ENCODE assay signal across 9 cellular contexts in the genomic region with DNA sequence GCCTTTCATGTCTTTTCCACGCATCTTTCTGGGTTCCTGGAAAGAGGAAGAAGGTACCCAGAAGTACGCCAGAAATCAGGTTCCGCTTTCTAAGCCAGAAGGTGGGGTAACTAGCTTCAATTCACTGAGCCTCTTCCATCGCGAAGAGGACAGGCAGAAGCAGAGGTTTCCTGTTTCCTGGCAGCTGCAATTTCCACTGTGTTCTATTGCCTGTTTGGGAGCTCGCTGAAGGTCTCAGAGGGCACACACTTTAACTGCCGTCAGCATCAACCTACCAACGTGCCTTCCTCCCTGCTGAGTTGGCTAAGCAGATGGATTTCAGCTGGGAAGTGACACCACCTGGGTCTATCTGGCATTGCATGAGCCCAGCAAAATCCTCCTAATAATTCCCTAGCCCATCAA. TPM values are rescaled to one million over a fixed set of nuclear protein-coding genes. Genes with fewer than 3 reads are reported as not detected.
DNase-seq lines count a peak whose midpoint lies in the region; ATAC-seq lines count a peak whose summit lies in the region.
"Had no signal": no experiment of that assay in that cellular context is flagged by ENCODE, and none has a peak within 500 bp of the region (broad histone marks: within the 10 kb centered on the region; RNA-seq: fewer than 3 reads in every experiment).

No MANE protein-coding gene starts in this region.

- H3K27ac ChIP-seq in layer of hippocampus (ENCODE audit: low read depth, low read length) = peak overlapping the region; percentile 32
- H3K27ac ChIP-seq: KMS-11 had no signal

- POLR2A ChIA-PET in activated CD8-positive, alpha-beta T cell treated with anti-CD3 and anti-CD28 coated beads, Interleukin-2, amount 10 ng/mL, durations not matched to agents 7 days and 5 days (lab: Charles Lee) = interaction anchor here (1.0 to 1.4 kb wide), 3 partner anchors 10 to 109 kb away, joined by 3 to 7 read pairs (median 4); a partner anchor contains a TSS

- CTCF ChIA-PET in activated CD8-positive, alpha-beta T cell treated with anti-CD3 and anti-CD28 coated beads, Interleukin-2, amount 10 ng/mL, durations not matched to agents 7 days and 5 days (lab: Charles Lee) = interaction anchor here (0.7 to 5.1 kb wide), 15 partner anchors 8 to 111 kb away, joined by 3 to 22 read pairs (median 4); a partner anchor contains a TSS

- H3K27me3 Mint-ChIP-seq in activated CD8-positive, alpha-beta T cell treated with anti-CD3 and anti-CD28 coated beads, Interleukin-2, amount 10 ng/mL, durations not matched to agents 7 days and 5 days (ENCODE audit: low read depth) = no peaks in the 10 kb centered on the region

- peaks cover 10% of the 10 kb centered on the region for H3K36me3 Mint-ChIP-seq in activated CD8-positive, alpha-beta T cell treated with anti-CD3 and anti-CD28 coated beads, Interleukin-2, amount 10 ng/mL, durations not matched to agents 7 days and 5 days (ENCODE audit: low read depth)

- peak overlapping the region; percentile 85 for H3K27ac Mint-ChIP-seq in activated CD8-positive, alpha-beta T cell treated with anti-CD3 and anti-CD28 coated beads, Interleukin-2, amount 10 ng/mL, durations not matched to agents 7 days and 5 days

- H3K4me3 Mint-ChIP-seq in activated CD8-positive, alpha-beta T cell treated with anti-CD3 and anti-CD28 coated beads, Interleukin-2, amount 10 ng/mL, durations not matched to agents 7 days and 5 days = peak overlapping the region; percentile 57

- peak; percentile 92 for DNase-seq in CD1c-positive myeloid dendritic cell (ENCODE audit: extremely low spot score)
- DNase-seq in NCI-H2107 treated with DMSO at 0.1 percent for 48 hours (lab: John Stamatoyannopoulos, UW; ENCODE audit: unreplicated experiment) = peak; percentile 91
- peak; percentile 56 for DNase-seq in activated CD8-positive, alpha-beta T cell treated with anti-CD3 and anti-CD28 coated beads, Interleukin-2, amount 10 ng/mL, durations not matched to agents 7 days and 5 days
- no peak for DNase-seq in stimulated activated naive CD4-positive, alpha-beta T cell treated with Interleukin-2 at 50 U/mL for 16 hours (lab: John Stamatoyannopoulos, UW)
- no peak for DNase-seq in activated gamma-delta T cell treated with Interleukin-2 at 50 U/mL for 16 hours

- ATAC-seq in GM19395 (IDR thresholded peaks at IDR 0.05; ENCODE audit: unreplicated experiment) = peak; percentile 77
- peak; percentile 75 for ATAC-seq in activated CD8-positive, alpha-beta T cell treated with anti-CD3 and anti-CD28 coated beads, Interleukin-2, amount 10 ng/mL, durations not matched to agents 7 days and 5 days
- ATAC-seq in HG03045 (IDR thresholded peaks at IDR 0.05; ENCODE audit: unreplicated experiment) = no peak

- no peaks in the 10 kb centered on the region for H3K9me3 Mint-ChIP-seq in activated CD8-positive, alpha-beta T cell treated with anti-CD3 and anti-CD28 coated beads, Interleukin-2, amount 10 ng/mL, durations not matched to agents 7 days and 5 days (ENCODE audit: insufficient read depth)

- H3K27me3 ChIP-seq in layer of hippocampus (ENCODE audit: control insufficient read depth, insufficient read depth, low read length) = no peaks in the 10 kb centered on the region

- H3K4me1 Mint-ChIP-seq in activated CD8-positive, alpha-beta T cell treated with anti-CD3 and anti-CD28 coated beads, Interleukin-2, amount 10 ng/mL, durations not matched to agents 7 days and 5 days (ENCODE audit: low read depth) = peaks cover 46% of the 10 kb centered on the region

RNA-seq across cellular contexts. Expression of a gene that starts 10.0 kb away (rescaled TPM):
- 10 to 100 TPM in 1 of 2 experiments, 1 to 10 TPM in 1; 9.2 to 10.3 TPM for total RNA-seq in activated CD8-positive, alpha-beta T cell treated with anti-CD3 and anti-CD28 coated beads, Interleukin-2, amount 10 ng/mL, durations not matched to agents 7 days and 5 days

RNA-seq across cellular contexts. Expression of a gene that starts 55.3 kb away (rescaled TPM):
- 100 to 1,000 TPM; 271 to 274 TPM for total RNA-seq in activated CD8-positive, alpha-beta T cell treated with anti-CD3 and anti-CD28 coated beads, Interleukin-2, amount 10 ng/mL, durations not matched to agents 7 days and 5 days

Comparison
In these comparisons a context has a peak if more than half of its experiments do, and no peak if none do; other contexts are left out.
1. DNase-seq: peak in CD1c-positive myeloid dendritic cell (single experiment), NCI-H2107 treated with DMSO at 0.1 percent for 48 hours (single experiment) and activated CD8-positive, alpha-beta T cell treated with anti-CD3 and anti-CD28 coated beads, Interleukin-2, amount 10 ng/mL, durations not matched to agents 7 days and 5 days (single experiment); none in stimulated activated naive CD4-positive, alpha-beta T cell treated with Interleukin-2 at 50 U/mL for 16 hours (single experiment) and activated gamma-delta T cell treated with Interleukin-2 at 50 U/mL for 16 hours (single experiment).